24 cellular contexts compared by ENCODE assay signal in genomic region chr21:37536616-37537278, GRCh38.
A peak's percentile ranks its signal among the peaks of the same experiment; 100 is the strongest.
DNase-seq lines count a peak whose midpoint lies in the region; TF ChIP-seq lines count a peak whose summit lies in the region.
"Had no signal": no experiment of that assay in that cellular context is flagged by ENCODE, and none has a peak within 500 bp of the region (broad histone marks: within the 10 kb centered on the region; RNA-seq: fewer than 3 reads in every experiment).

No MANE protein-coding gene starts in this region.

- TF ChIP-seq CTCF in mammary epithelial cell (conservative IDR thresholded peaks at IDR 0.05 in 1 of 2, IDR thresholded peaks at IDR 0.05 in 1 of 2; ENCODE audit: extremely low read depth in 1 of 2, insufficient read depth in 1 of 2, low read depth in 1 of 2, low read length in 2 of 2) (no peak), breast epithelium (IDR thresholded peaks at IDR 0.05) (no peak), esophagus muscularis mucosa (IDR thresholded peaks at IDR 0.05) (no peak), type B pancreatic cell (conservative IDR thresholded peaks at IDR 0.05) (no peak), tibial artery (IDR thresholded peaks at IDR 0.05) (no peak), left ventricle myocardium inferior (IDR thresholded peaks at IDR 0.05; ENCODE audit: borderline replicate concordance) (no peak)

- H3K4me2 ChIP-seq in mammary epithelial cell (ENCODE audit: insufficient read depth, low read depth, low read length) = no peak overlapping the region

- DNase-seq in mammary epithelial cell (no peak), breast epithelium (ENCODE audit: low spot score in 2 of 2) (no peak), OCI-M1 (lab: John Stamatoyannopoulos, UW) (peak; percentile 80), esophagus muscularis mucosa (ENCODE audit: extremely low spot score) (peak; percentile 45), type B pancreatic cell (ENCODE audit: extremely low spot score, unreplicated experiment) (no peak), tibial artery (no peak), left ventricle myocardium inferior (no peak)
- no peak for DNase-seq in central memory CD4-positive, alpha-beta T cell
- DNase-seq: ACHN; activated B cell treated with CpG ODN at 0.5 μM for 24 hours; activated CD4-positive, alpha-beta memory T cell treated with anti-CD3 and anti-CD28 coated beads for 36 hours; activated T-cell treated with anti-CD3 and anti-CD28 coated beads, Interleukin-2, amount 50 U/mL, for 4 hours; C1 segment of cervical spinal cord; GF-D8; hypothalamus; mucosa of descending colon; NCI-H1930; NCI-H446; NK-92 treated with Interleukin-12 subunit alpha and Interleukin-12 subunit beta, amount 100 ng/mL, for 24 hours; spleen had no signal

- H3K27ac ChIP-seq in mammary epithelial cell (ENCODE audit: insufficient read depth, low read depth, low read length) = no peak overlapping the region
- H3K27ac ChIP-seq in breast epithelium = no peak overlapping the region
- no peak overlapping the region for H3K27ac ChIP-seq in esophagus muscularis mucosa (replicated peaks in 1 of 4)
- H3K27ac ChIP-seq in tibial artery = no peak overlapping the region
- H3K27ac ChIP-seq in left ventricle myocardium inferior (replicated peaks) = no peak overlapping the region
- H3K27ac ChIP-seq: spleen, vagina had no signal

- peaks cover 20% of the 10 kb centered on the region for H3K9me3 Mint-ChIP-seq in type B pancreatic cell

- peaks cover 6% of the 10 kb centered on the region for H3K4me1 Mint-ChIP-seq in type B pancreatic cell (ENCODE audit: unreplicated experiment)
- H3K4me1 Mint-ChIP-seq: activated naive CD4-positive, alpha-beta T cell treated with anti-CD3 and anti-CD28 coated beads, Interleukin-2, amount 50 U/mL, for 24 hours; IgD-negative memory B cell had no signal

- H3K27me3 ChIP-seq in mammary epithelial cell (ENCODE audit: insufficient read depth, low read length) (no peaks in the 10 kb centered on the region), breast epithelium (peaks cover 0 to 3% of the 10 kb centered on the region in 2 donors), esophagus muscularis mucosa (peaks cover 0 to 11% (median 0%) of the 10 kb centered on the region in 4 donors), tibial artery (no peaks in the 10 kb centered on the region), left ventricle myocardium inferior (ENCODE audit: low read depth) (no peaks in the 10 kb centered on the region)
- H3K27me3 ChIP-seq: vagina had no signal

- TF ChIP-seq POLR2A in breast epithelium (IDR thresholded peaks at IDR 0.05) = no peak
- no peak for TF ChIP-seq POLR2A in esophagus muscularis mucosa (IDR thresholded peaks at IDR 0.05; ENCODE audit: low read depth)

- H3K9ac ChIP-seq in mammary epithelial cell (ENCODE audit: insufficient read depth, low read length) = no peak overlapping the region

- CTCF ChIA-PET in mammary epithelial cell (lab: Charles Lee; ENCODE audit: low non-redundant PET) = no interaction called here

- no peaks in the 10 kb centered on the region for H3K36me3 ChIP-seq in mammary epithelial cell (ENCODE audit: insufficient read depth, low read length)
- H3K36me3 ChIP-seq in breast epithelium = no peaks in the 10 kb centered on the region
- no peaks in the 10 kb centered on the region for H3K36me3 ChIP-seq in esophagus muscularis mucosa
- H3K36me3 ChIP-seq in tibial artery = no peaks in the 10 kb centered on the region
- no peaks in the 10 kb centered on the region for H3K36me3 ChIP-seq in left ventricle myocardium inferior
- H3K36me3 ChIP-seq: HAP-1, spleen, vagina had no signal

- H3K27ac Mint-ChIP-seq in type B pancreatic cell = peak overlapping the region; percentile 51
- H3K27ac Mint-ChIP-seq: activated B cell treated with CpG ODN at 0.5 μM for 24 hours; activated CD4-positive, alpha-beta memory T cell treated with anti-CD3 and anti-CD28 coated beads for 36 hours; activated naive CD4-positive, alpha-beta T cell treated with anti-CD3 and anti-CD28 coated beads, Interleukin-2, amount 50 U/mL, for 24 hours; IgD-negative memory B cell had no signal

- intact Hi-C loops in mammary epithelial cell (cut with micrococcal nuclease) (no loop called here), breast epithelium (cut with DNase I; ENCODE audit: low total_unique reads) (no loop called here), esophagus muscularis mucosa (cut with DNase I) (no loop called here), tibial artery (cut with DNase I; ENCODE audit: low total_unique reads) (no loop called here), left ventricle myocardium inferior (cut with micrococcal nuclease) (no loop called here)

- H3K79me2 ChIP-seq in mammary epithelial cell (ENCODE audit: insufficient read depth, low read length) = no peaks in the 10 kb centered on the region

- H3K9me3 ChIP-seq in mammary epithelial cell (replicated peaks; ENCODE audit: insufficient read depth, low read length) (peaks cover 7% of the 10 kb centered on the region), breast epithelium (peaks cover 5 to 29% of the 10 kb centered on the region in 2 donors), esophagus muscularis mucosa (peaks cover 0 to 16% (median 3%) of the 10 kb centered on the region in 4 donors), tibial artery (peaks cover 0 to 14% (median 5%) of the 10 kb centered on the region in 3 donors), left ventricle myocardium inferior (replicated peaks) (peaks cover 30% of the 10 kb centered on the region)
- H3K9me3 ChIP-seq: mucosa of descending colon, vagina had no signal

- H3K4me3 ChIP-seq in mammary epithelial cell (replicated peaks in 1 of 3; ENCODE audit: insufficient read depth in 1 of 3, low read depth in 2 of 3, low read length in 3 of 3) = no peak overlapping the region
- no peak overlapping the region for H3K4me3 ChIP-seq in breast epithelium
- no peak overlapping the region for H3K4me3 ChIP-seq in esophagus muscularis mucosa
- H3K4me3 ChIP-seq in tibial artery = no peak overlapping the region
- H3K4me3 ChIP-seq in left ventricle myocardium inferior = no peak overlapping the region
- H3K4me3 ChIP-seq: HAP-1, mucosa of descending colon, spleen, vagina had no signal

- TF ChIP-seq EP300 in esophagus muscularis mucosa (IDR thresholded peaks at IDR 0.05) = no peak

- 51% methylated on average over 6 of the region's 8 CpGs for WGBS in mammary epithelial cell (ENCODE audit: low coverage, missing lambda C conversion rate)
- 63% methylated on average over 8 of the region's 8 CpGs for WGBS in esophagus muscularis mucosa

- peaks cover 13% of the 10 kb centered on the region for H3K4me1 ChIP-seq in mammary epithelial cell (ENCODE audit: insufficient read depth, low read length)
- no peaks in the 10 kb centered on the region for H3K4me1 ChIP-seq in breast epithelium
- H3K4me1 ChIP-seq in esophagus muscularis mucosa = peaks cover 1 to 2% (median 1%) of the 10 kb centered on the region in 4 donors
- H3K4me1 ChIP-seq in tibial artery = peaks cover 0 to 18% (median 9%) of the 10 kb centered on the region in 4 donors
- H3K4me1 ChIP-seq in left ventricle myocardium inferior = peaks cover 11% of the 10 kb centered on the region
- H3K4me1 ChIP-seq: HAP-1 had no signal

- H3K36me3 Mint-ChIP-seq in type B pancreatic cell = peaks cover 12% of the 10 kb centered on the region
- H3K36me3 Mint-ChIP-seq: activated CD4-positive, alpha-beta memory T cell treated with anti-CD3 and anti-CD28 coated beads for 36 hours; IgD-negative memory B cell had no signal

- in situ Hi-C loops in mammary epithelial cell (cut with MboI; ENCODE audit: low sequenced_read_pairs in 2 of 2) = no loop called here

- no peaks in the 10 kb centered on the region for H4K20me1 ChIP-seq in mammary epithelial cell (ENCODE audit: insufficient read depth, low read length)

- no TSS peak for BruUV-seq in mammary epithelial cell (replicated peaks; lab: Mats Ljungman, UMichigan)

- peak overlapping the region; percentile 61 for H2AFZ ChIP-seq in mammary epithelial cell (ENCODE audit: low read depth, low read length)

- no peak overlapping the region for H3K4me3 Mint-ChIP-seq in type B pancreatic cell
- H3K4me3 Mint-ChIP-seq: activated B cell treated with CpG ODN at 0.5 μM for 24 hours; activated CD4-positive, alpha-beta memory T cell treated with anti-CD3 and anti-CD28 coated beads for 36 hours; activated naive CD4-positive, alpha-beta T cell treated with anti-CD3 and anti-CD28 coated beads, Interleukin-2, amount 50 U/mL, for 24 hours; activated T-cell treated with anti-CD3 and anti-CD28 coated beads, Interleukin-2, amount 50 U/mL, for 4 hours had no signal

- peaks cover 13% of the 10 kb centered on the region for H3K27me3 Mint-ChIP-seq in type B pancreatic cell

- dilution Hi-C loops in mammary epithelial cell (cut with HindIII; ENCODE audit: low sequenced_read_pairs) = no loop called here

Comparison
In these comparisons a context has a peak if more than half of its experiments do, and no peak if none do; other contexts are left out.
1. DNase-seq: peak in OCI-M1 (single experiment) and esophagus muscularis mucosa (single experiment); none in mammary epithelial cell (single experiment), breast epithelium (0 of 2), type B pancreatic cell (single experiment), tibial artery (0 of 2), left ventricle myocardium inferior (single experiment) and central memory CD4-positive, alpha-beta T cell (single experiment).